14 cellular contexts compared by ENCODE assay signal in the genomic region with DNA sequence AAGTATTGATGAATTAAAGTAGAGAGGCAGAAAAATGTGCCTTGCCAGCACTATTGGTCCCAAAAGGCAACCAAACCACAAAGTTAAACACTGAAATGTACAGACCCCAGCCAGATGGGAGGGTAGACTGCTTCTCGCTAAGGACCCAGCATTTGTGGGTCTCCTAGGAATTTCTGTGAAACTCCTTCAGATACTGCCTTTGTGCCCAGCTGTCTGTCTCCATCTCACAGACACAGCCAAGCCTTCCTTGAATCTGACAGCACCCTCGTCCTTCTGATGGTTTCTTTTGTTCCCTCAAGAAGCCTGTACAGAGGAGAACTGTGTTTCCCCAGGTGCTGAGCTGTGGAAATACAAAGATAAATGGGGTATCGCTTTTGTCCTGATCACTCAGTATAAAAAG.
"Had no signal": no experiment of that assay in that cellular context is flagged by ENCODE, and none has a peak within 500 bp of the region (broad histone marks: within the 10 kb centered on the region; RNA-seq: fewer than 3 reads in every experiment).

No MANE protein-coding gene starts in this region.

- ATAC-seq: activated naive CD8-positive, alpha-beta T cell treated with anti-CD3 and anti-CD28 coated beads, Interleukin-2, amount 50 U/mL, for 24 hours; left colon; lower lobe of right lung; right lobe of liver had no signal

- H3K27me3 ChIP-seq: ovary, right lobe of liver, spleen had no signal

- DNase-seq: activated CD4-positive, alpha-beta T cell treated with anti-CD3 and anti-CD28 coated beads, Interleukin-2, amount 10 ng/mL, durations not matched to agents 7 days and 5 days; activated CD4-positive, CD25-positive, alpha-beta regulatory T cell; activated naive CD4-positive, alpha-beta T cell treated with anti-CD3 and anti-CD28 coated beads for 36 hours; activated naive CD8-positive, alpha-beta T cell treated with anti-CD3 and anti-CD28 coated beads, Interleukin-2, amount 50 U/mL, for 24 hours; left colon; lower lobe of right lung; ovary; right lobe of liver; spleen had no signal

- FAIRE-seq: colon, endometrium, islet of Langerhans, TTC549, urothelium cell line had no signal

- H3K36me3 ChIP-seq: lower lobe of right lung, ovary, right lobe of liver, spleen had no signal

- H3K27ac ChIP-seq: lower lobe of right lung, ovary, right lobe of liver had no signal

- H3K9me3 ChIP-seq: lower lobe of right lung, ovary, right lobe of liver, spleen had no signal

- H3K4me3 ChIP-seq: lower lobe of right lung, ovary, right lobe of liver, spleen had no signal
